In genomic region chr6:158799051-158799792, GRCh38 we compare ENCODE assay signal across 1 cellular context.
TF ChIP-seq lines count a peak whose summit lies in the region.

No MANE protein-coding gene starts in this region.

TF ChIP-seq in HepG2, 621 proteins besides CTCF, POLR2A, EP300 and RAD21 (continued from another document and continues in another):
- TF ChIP-seq HINFP (CRISPR knock-in tag; IDR thresholded peaks at IDR 0.05; ENCODE audit: low read depth) (no peak), CAMTA2 (CRISPR knock-in tag; IDR thresholded peaks at IDR 0.05; ENCODE audit: borderline replicate concordance) (no peak), THAP8 (CRISPR knock-in tag; IDR thresholded peaks at IDR 0.05; ENCODE audit: borderline replicate concordance) (no peak), MEIS1 (CRISPR knock-in tag; IDR thresholded peaks at IDR 0.05; ENCODE audit: borderline replicate concordance) (no peak), TOPORS (CRISPR knock-in tag; IDR thresholded peaks at IDR 0.05) (no peak), ISX (CRISPR knock-in tag; conservative IDR thresholded peaks at IDR 0.05) (no peak), RBM22 (optimal IDR thresholded peaks at IDR 0.05; ENCODE audit: low read length) (no peak), FOXC1 (CRISPR knock-in tag; IDR thresholded peaks at IDR 0.05; ENCODE audit: borderline replicate concordance) (peak; percentile 72; the same call in 1 of the 2 replicates), ZNF703 (CRISPR knock-in tag; IDR thresholded peaks at IDR 0.05; ENCODE audit: borderline replicate concordance) (no peak), ZNF891 (CRISPR knock-in tag; IDR thresholded peaks at IDR 0.05) (no peak), ATF5 (CRISPR knock-in tag; IDR thresholded peaks at IDR 0.05; ENCODE audit: low read depth) (no peak), SUZ12 (IDR thresholded peaks at IDR 0.05; ENCODE audit: low read depth, low read length) (no peak), TFE3 (CRISPR knock-in tag; IDR thresholded peaks at IDR 0.05) (no peak), ATF6 (CRISPR knock-in tag; conservative IDR thresholded peaks at IDR 0.05) (no peak), HDAC1 (CRISPR knock-in tag; IDR thresholded peaks at IDR 0.05) (peak; percentile 67), PATZ1 (CRISPR knock-in tag; IDR thresholded peaks at IDR 0.05) (peak; percentile 82), ZNF629 (CRISPR knock-in tag; conservative IDR thresholded peaks at IDR 0.05) (no peak), THAP9 (CRISPR knock-in tag; IDR thresholded peaks at IDR 0.05; ENCODE audit: borderline replicate concordance) (no peak), ZBTB33 (CRISPR knock-in tag; IDR thresholded peaks at IDR 0.05) (peak; percentile 62), ZBTB43 (CRISPR knock-in tag; conservative IDR thresholded peaks at IDR 0.05) (0 out of 2 replicates have a peak, but pooled peaks have one; percentile 4), HIVEP1 (CRISPR knock-in tag; IDR thresholded peaks at IDR 0.05) (0 out of 2 replicates have a peak, but pooled peaks have one; percentile 30), CENPX (CRISPR knock-in tag; IDR thresholded peaks at IDR 0.05) (no peak), AGO2 (optimal IDR thresholded peaks at IDR 0.05; ENCODE audit: low read depth, low read length) (no peak), ZNF780A (CRISPR knock-in tag; IDR thresholded peaks at IDR 0.05) (no peak), ZNF280D (CRISPR knock-in tag; IDR thresholded peaks at IDR 0.05) (no peak), ZBTB34 (CRISPR knock-in tag; IDR thresholded peaks at IDR 0.05) (no peak), JUNB (CRISPR knock-in tag; IDR thresholded peaks at IDR 0.05; ENCODE audit: borderline replicate concordance) (no peak), ZNF256 (CRISPR knock-in tag; conservative IDR thresholded peaks at IDR 0.05) (no peak), SIN3A (IDR thresholded peaks at IDR 0.05; ENCODE audit: borderline replicate concordance, low read depth, low read length) (peak; percentile 84), POLR2AphosphoS5 (IDR thresholded peaks at IDR 0.05; ENCODE audit: low read depth, low read length) (no peak), ETV5 (CRISPR knock-in tag; IDR thresholded peaks at IDR 0.05; ENCODE audit: borderline replicate concordance) (peak; percentile 62; the same call in 1 of the 2 replicates), ARNT (IDR thresholded peaks at IDR 0.05) (no peak), TCF7 (IDR thresholded peaks at IDR 0.05; ENCODE audit: low read depth) (no peak), DPF2 (CRISPR knock-in tag; IDR thresholded peaks at IDR 0.05; ENCODE audit: borderline replicate concordance, low read depth) (0 out of 2 replicates have a peak, but pooled peaks have one; percentile 55), ZNF362 (CRISPR knock-in tag; IDR thresholded peaks at IDR 0.05; ENCODE audit: borderline replicate concordance) (peak; percentile 74; the same call in 1 of the 2 replicates), NR2C2 (CRISPR knock-in tag; IDR thresholded peaks at IDR 0.05; ENCODE audit: borderline replicate concordance) (no peak), RELA (CRISPR knock-in tag; IDR thresholded peaks at IDR 0.05) (no peak), ZNF577 (CRISPR knock-in tag; IDR thresholded peaks at IDR 0.05; ENCODE audit: borderline replicate concordance, low read depth) (no peak), GTF2F1 (IDR thresholded peaks at IDR 0.05; ENCODE audit: low read length) (no peak)
